ENCODE assay signal across 12 cellular contexts in the genomic region with DNA sequence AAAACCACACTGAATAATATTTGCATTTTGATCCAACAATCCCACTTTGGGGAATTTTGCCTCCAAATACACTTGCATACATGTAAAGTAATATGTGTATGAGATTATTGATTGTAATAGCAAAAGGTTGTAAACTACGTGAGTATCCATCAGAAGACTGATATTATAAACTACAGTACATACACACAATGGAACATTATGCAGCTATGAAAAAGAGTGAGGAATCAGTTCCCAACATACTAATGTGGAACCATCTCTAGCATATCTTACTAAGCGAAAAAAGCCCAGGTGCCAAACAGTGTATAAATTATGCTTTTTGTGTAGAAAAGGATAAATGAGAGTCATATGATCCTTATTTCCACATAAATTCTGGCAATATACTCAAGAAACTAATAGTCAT. TPM values are rescaled to one million over a fixed set of nuclear protein-coding genes. Genes with fewer than 3 reads are reported as not detected.
DNase-seq lines count a peak whose midpoint lies in the region; ATAC-seq, FAIRE-seq and TF ChIP-seq lines count a peak whose summit lies in the region.
"Had no signal": no experiment of that assay in that cellular context is flagged by ENCODE, and none has a peak within 500 bp of the region (broad histone marks: within the 10 kb centered on the region; RNA-seq: fewer than 3 reads in every experiment).

No MANE protein-coding gene starts in this region.

- BruUV-seq in IMR-90 (replicated peaks; lab: Mats Ljungman, UMichigan) (TSS peak; percentile 35), GM12878 (replicated peaks; lab: Mats Ljungman, UMichigan) (no TSS peak)

- no peak overlapping the region for H4K5ac ChIP-seq in IMR-90 (ENCODE audit: low read depth, low read length)

- peak overlapping the region; percentile 2 to 81; a peak in 2 of 4 replicates for H4K8ac ChIP-seq in IMR-90 (ENCODE audit: low read depth in 2 of 2, low read length in 2 of 2)

- dilution Hi-C loops in IMR-90 (cut with HindIII; ENCODE audit: low sequenced_read_pairs, unreplicated experiment), result no loop called here

- H3K18ac ChIP-seq in IMR-90 (ENCODE audit: low read depth, low read length), result no peak overlapping the region

- no peak overlapping the region for H3K4ac ChIP-seq in IMR-90 (ENCODE audit: low read depth, low read length)

- no peak for FAIRE-seq in A549 (lab: Jason Lieb, UNC)
- FAIRE-seq in GM12878 (lab: Jason Lieb, UNC), result no peak
- FAIRE-seq: islet of Langerhans had no signal

- H3K4me2 ChIP-seq in A549 (peak overlapping the region; percentile 80), IMR-90 (ENCODE audit: low read depth, low read length) (no peak overlapping the region; the same call in 1 of the 2 replicates), GM12878 (ENCODE audit: control insufficient read depth, insufficient read depth) (peak overlapping the region; percentile 87), GM23248 (ENCODE audit: unreplicated experiment) (no peak overlapping the region)

- no peak for TF ChIP-seq RAD21 in A549 (conservative IDR thresholded peaks at IDR 0.05 in 1 of 2, IDR thresholded peaks at IDR 0.05 in 1 of 2)
- no peak for TF ChIP-seq RAD21 in IMR-90 (IDR thresholded peaks at IDR 0.05; ENCODE audit: low read length)
- TF ChIP-seq RAD21 in GM12878 (IDR thresholded peaks at IDR 0.05; ENCODE audit: insufficient read depth, low read depth, low read length), result no peak

- peaks cover 7 to 16% of the 10 kb centered on the region in 2 experiments for H3K79me1 ChIP-seq in IMR-90 (ENCODE audit: low read depth in 1 of 2, low read length in 2 of 2)

- no peak overlapping the region for H2AK5ac ChIP-seq in IMR-90 (ENCODE audit: low read depth, low read length)

- H3K27ac ChIP-seq in A549 (no peak overlapping the region; a peak in 2 of 6 replicates), IMR-90 (ENCODE audit: insufficient read depth, low read length) (no peak overlapping the region), GM12878 (ENCODE audit: control insufficient read depth, insufficient read depth) (no peak overlapping the region), GM23248 (no peak overlapping the region)

- H3K36me3 ChIP-seq in IMR-90 (ENCODE audit: control insufficient read depth, insufficient read depth, low read length) (peaks cover 18% of the 10 kb centered on the region), GM12878 (ENCODE audit: control insufficient read depth in 2 of 2, insufficient read depth in 2 of 2, low read length in 1 of 2) (peaks cover 0 to 4% of the 10 kb centered on the region in 2 experiments; a peak in 1 of 4 replicates), GM23248 (ENCODE audit: low read depth) (no peaks in the 10 kb centered on the region)
- H3K36me3 ChIP-seq: ovary had no signal

- H3K9me2 ChIP-seq in GM23248 (ENCODE audit: insufficient read depth), result no peaks in the 10 kb centered on the region

- no peak overlapping the region for H2BK5ac ChIP-seq in IMR-90 (ENCODE audit: low read depth, low read length, poor library complexity, severe bottlenecking)

- H3K9ac ChIP-seq in IMR-90 (ENCODE audit: low read depth, low read length), result no peak overlapping the region
- no peak overlapping the region for H3K9ac ChIP-seq in GM12878 (ENCODE audit: control insufficient read depth, insufficient read depth, low read length)
- no peak overlapping the region for H3K9ac ChIP-seq in GM23248

- 96% methylated on average over 2 of the region's 2 CpGs for WGBS in A549 (ENCODE audit: missing lambda C conversion rate)
- WGBS in IMR-90 (ENCODE audit: extremely low coverage in 2 of 2, insufficient read length in 1 of 2), 2 experiments, result no CpG with 5 or more reads among the region's 2 CpGs
- WGBS in GM12878 (ENCODE audit: insufficient coverage, insufficient replicate concordance, low lambda C conversion rate, missing lambda C conversion rate), result 98% methylated on average over 2 of the region's 2 CpGs
- 96 to 98% methylated on average over 2 of the region's 2 CpGs for WGBS in GM23248 (ENCODE audit: low coverage in 1 of 2, low lambda C conversion rate in 2 of 2, missing lambda C conversion rate in 2 of 2), 2 experiments

- no peak overlapping the region for H4K91ac ChIP-seq in IMR-90 (ENCODE audit: insufficient read depth, low read depth, low read length)

- TF ChIP-seq EP300 in A549 (IDR thresholded peaks at IDR 0.05) (no peak), GM12878 (IDR thresholded peaks at IDR 0.05; ENCODE audit: borderline replicate concordance in 1 of 2, control insufficient read depth in 1 of 2, low read depth in 2 of 2, low read length in 2 of 2) (no peak)

- DNase-seq in A549 (ENCODE audit: low read depth in 1 of 2, low spot score in 1 of 2) (no peak), IMR-90 (no peak), GM12878 (ENCODE audit: low read depth, low spot score) (no peak), memory B cell (ENCODE audit: low spot score in 2 of 2) (no peak), GM23248 (no peak), NCI-H1436 treated with DMSO at 0.1 percent for 48 hours (lab: John Stamatoyannopoulos, UW) (no peak)
- no peak for DNase-seq in stimulated activated CD4-positive, alpha-beta T cell treated with anti-CD3 and anti-CD28 coated beads, Interleukin-4, amount 100 ng/mL, for 4 hours
- DNase-seq: Kasumi-1, NCI-H2171 treated with DMSO at 0.1 percent for 48 hours had no signal

- ATAC-seq in A549 (no peak), IMR-90 (ENCODE audit: low read depth) (no peak), GM12878 (no peak), memory B cell (ENCODE audit: low read depth) (no peak), HG02798 (IDR thresholded peaks at IDR 0.05; ENCODE audit: poor library complexity, unreplicated experiment) (no peak)

- no peak overlapping the region for H3K23ac ChIP-seq in IMR-90 (ENCODE audit: low read depth, low read length)

- no peak overlapping the region for H2BK20ac ChIP-seq in IMR-90 (ENCODE audit: low read depth, low read length)

- SMC1A ChIA-PET in GM12878 (lab: Charles Lee; ENCODE audit: uncharacterized antibody, unreplicated experiment), result interaction anchor here (1.7 kb wide), 1 partner anchor 12 kb away, joined by 4 read pairs; no protein-coding TSS in a partner anchor

- in situ Hi-C loops in IMR-90 (cut with MboI; ENCODE audit: low sequenced_read_pairs) (no loop called here), GM12878 (cut with MboI) (no loop called here), GM23248 (cut with MboI) (no loop called here)

- H2AFZ ChIP-seq in IMR-90 (replicated peaks; ENCODE audit: low read length, poor library complexity) (no peak overlapping the region), GM12878 (ENCODE audit: control insufficient read depth, low read depth, low read length) (no peak overlapping the region), GM23248 (no peak overlapping the region)

- no peak overlapping the region for H2AK9ac ChIP-seq in IMR-90 (replicated peaks; ENCODE audit: low read depth, low read length, poor library complexity)

- peaks cover 7% of the 10 kb centered on the region for H3K36me3 Mint-ChIP-seq in memory B cell

- no peaks in the 10 kb centered on the region; the same call in 1 of the 2 replicates for H3K9me1 ChIP-seq in IMR-90 (ENCODE audit: insufficient read depth, low read length)

- H3K4me1 Mint-ChIP-seq in memory B cell, result peaks cover 8% of the 10 kb centered on the region

- H3K27ac Mint-ChIP-seq in memory B cell, result no peak overlapping the region

- intact Hi-C loops in IMR-90 (cut with micrococcal nuclease), result no loop called here
- intact Hi-C loops in GM12878 (cut with micrococcal nuclease; ENCODE audit: unreplicated experiment), result loop anchor here (2.0 kb wide), 1 partner anchor 31 kb away; no protein-coding TSS in a partner anchor

- TF ChIP-seq CTCF in A549 (IDR thresholded peaks at IDR 0.05) (no peak), IMR-90 (conservative IDR thresholded peaks at IDR 0.05; ENCODE audit: low read depth, low read length) (no peak), GM12878 (IDR thresholded peaks at IDR 0.05 in 2 of 3, conservative IDR thresholded peaks at IDR 0.05 in 1 of 3; ENCODE audit: control insufficient read depth in 2 of 3, extremely low read depth in 1 of 3, insufficient read depth in 1 of 3, low read depth in 3 of 3, low read length in 3 of 3) (no peak)

- peak overlapping the region; percentile 55 for H3K4me3 Mint-ChIP-seq in memory B cell

- H2BK120ac ChIP-seq in IMR-90 (ENCODE audit: low read depth, low read length), result no peak overlapping the region

- CTCF ChIA-PET in A549 (lab: Yijun Ruan, JAX) (interaction anchor here (1.4 kb wide), 2 partner anchors 16 to 514 kb away, joined by 3 to 4 read pairs; a partner anchor contains a TSS), IMR-90 (lab: Yijun Ruan, JAX) (no interaction called here), GM12878 (lab: Yijun Ruan, JAX) (interaction anchor here (1.1 to 3.4 kb wide), 2 partner anchors 32 to 439 kb away, joined by 3 to 10 read pairs; no protein-coding TSS in a partner anchor)

- H2BK15ac ChIP-seq in IMR-90 (ENCODE audit: low read depth, low read length), result no peak overlapping the region

- TF ChIP-seq POLR2A in A549 (IDR thresholded peaks at IDR 0.05; ENCODE audit: low read length) (no peak), IMR-90 (IDR thresholded peaks at IDR 0.05; ENCODE audit: low read depth, low read length) (no peak), GM12878 (IDR thresholded peaks at IDR 0.05; ENCODE audit: low read depth, low read length) (no peak)

- no peak overlapping the region for H3K4me3 ChIP-seq in A549
- H3K4me3 ChIP-seq in IMR-90 (ENCODE audit: insufficient read depth, low read depth, low read length), result no peak overlapping the region
- H3K4me3 ChIP-seq in GM12878, result 0 out of 2 replicates have a peak overlapping the region, but pooled peaks have one; percentile 63
- no peak overlapping the region; the same call in 1 of the 2 replicates for H3K4me3 ChIP-seq in GM23248

- H3K9me3 Mint-ChIP-seq in memory B cell, result no peaks in the 10 kb centered on the region

- H3K27me3 Mint-ChIP-seq in memory B cell, result no peaks in the 10 kb centered on the region

- H3K27me3 ChIP-seq in IMR-90 (ENCODE audit: control insufficient read depth, insufficient read depth, low read length) (no peaks in the 10 kb centered on the region), GM12878 (replicated peaks in 1 of 2; ENCODE audit: control insufficient read depth in 2 of 2, insufficient read depth in 2 of 2, low read length in 1 of 2) (no peaks in the 10 kb centered on the region), GM23248 (replicated peaks; ENCODE audit: insufficient read depth) (no peaks in the 10 kb centered on the region)
- H3K27me3 ChIP-seq: ovary had no signal

- H3K9me3 ChIP-seq in A549, result no peaks in the 10 kb centered on the region
- no peaks in the 10 kb centered on the region for H3K9me3 ChIP-seq in IMR-90 (ENCODE audit: control insufficient read depth, insufficient read depth, low read length)
- no peaks in the 10 kb centered on the region for H3K9me3 ChIP-seq in GM12878 (replicated peaks; ENCODE audit: control insufficient read depth, insufficient read depth, low read length)
- H3K9me3 ChIP-seq in GM23248 (ENCODE audit: low read depth), result no peaks in the 10 kb centered on the region
- H3K9me3 ChIP-seq: ovary had no signal

- H3K4me1 ChIP-seq in A549 (no peaks in the 10 kb centered on the region), IMR-90 (ENCODE audit: control insufficient read depth, insufficient read depth, low read length) (no peaks in the 10 kb centered on the region), GM12878 (ENCODE audit: control insufficient read depth, insufficient read depth, low read length) (no peaks in the 10 kb centered on the region), GM23248 (ENCODE audit: insufficient read depth) (peaks cover 4% of the 10 kb centered on the region; the same call in 1 of the 2 replicates)

- POLR2A ChIA-PET in A549 (lab: Yijun Ruan, JAX) (interaction anchor here (0.6 kb wide), 1 partner anchor 311 kb away, joined by 3 read pairs; no protein-coding TSS in a partner anchor), IMR-90 (lab: Charles Lee; ENCODE audit: unreplicated experiment) (no interaction called here), GM12878 (lab: Charles Lee) (interaction anchor here (1.0 to 1.7 kb wide), 3 partner anchors 11 to 80 kb away, joined by 3 to 4 read pairs (median 3); a partner anchor contains a TSS)

- H3K14ac ChIP-seq in IMR-90 (replicated peaks; ENCODE audit: low read depth, low read length), result 0 out of 2 replicates have a peak overlapping the region, but pooled peaks have one; percentile 19

- no peaks in the 10 kb centered on the region for H4K20me1 ChIP-seq in IMR-90 (ENCODE audit: insufficient read depth, low read length)
- no peaks in the 10 kb centered on the region for H4K20me1 ChIP-seq in GM12878 (ENCODE audit: control insufficient read depth, insufficient read depth)
- H4K20me1 ChIP-seq in GM23248 (ENCODE audit: insufficient read depth), result no peaks in the 10 kb centered on the region

- RAD21 ChIA-PET in GM12878 (lab: Charles Lee; ENCODE audit: unreplicated experiment), result interaction anchor here (1.3 kb wide), 1 partner anchor 11 kb away, joined by 9 read pairs; no protein-coding TSS in a partner anchor

- H3K79me2 ChIP-seq in GM12878 (ENCODE audit: control insufficient read depth, insufficient read depth, low read length) (peaks cover 3% of the 10 kb centered on the region; the same call in 1 of the 2 replicates), GM23248 (ENCODE audit: insufficient read depth) (peaks cover 9% of the 10 kb centered on the region; the same call in 1 of the 2 replicates)

- no peak overlapping the region for H3K56ac ChIP-seq in IMR-90 (ENCODE audit: extremely low read depth, insufficient read depth, low read length)

- no peaks in the 10 kb centered on the region for H3F3A ChIP-seq in GM23248 (ENCODE audit: insufficient read depth)

RNA-seq across cellular contexts. Expression of a gene that starts 16.0 kb away (rescaled TPM):
- polyA plus RNA-seq in A549 (2011; rRNA removed) (32.5 and 47.8 TPM in 2 replicates), A549 (2017; fragmentation: RNase III; extraction: RNeasy Plus Mini Kit Qiagen cat#74134 plus additional on column Dnase treatment) (41.8 to 44.5 TPM (median 43.6 TPM) in 3 replicates), IMR-90 (2012; rRNA removed) (15.8 and 21.9 TPM in 2 replicates), GM12878 (2011; rRNA removed) (9.8 and 18.8 TPM in 2 replicates), GM12878 (2014; fragmentation: Illumina TruSeq; extraction: Trizol) (15.6 and 19.1 TPM in 2 replicates), GM12878 (2014; fragmentation: Nextera tagmentation; extraction: Ambion mirVana) (10 to 100 TPM; 25.0 TPM), GM12878 (2014; rRNA removed) (10.2 and 10.8 TPM in 2 replicates), GM12878 (2016; fragmentation: Nextera tagmentation; extraction: Ambion mirVana) (10 to 100 TPM; 15.5 to 16.3 TPM), GM23248 (2016; fragmentation: Nextera tagmentation; extraction: Ambion mirVana) (14.2 and 17.9 TPM in 2 replicates)
- polyA plus RNA-seq in A549 (2012; cell fraction: cytosol; rRNA removed), result 14.8 and 18.7 TPM in 2 replicates
- polyA plus RNA-seq in A549 (2012; cell fraction: nucleus; rRNA removed), result 2.4 and 4.4 TPM in 2 replicates
- polyA minus RNA-seq in A549 (2011; rRNA and poly(A)+ RNA removed), result 6.8 and 7.5 TPM in 2 replicates
- total RNA-seq in IMR-90 (2012; rRNA removed) (8.4 and 10.3 TPM in 2 replicates), GM12878 (2014; rRNA removed) (3.8 and 6.1 TPM in 2 replicates), GM12878 (2014; rRNA removed; fragmentation: Illumina TruSeq; extraction: Trizol) (14.9 and 16.1 TPM in 2 replicates), GM12878 (2021) (4.7 and 5.6 TPM in 2 replicates)
- polyA plus RNA-seq in IMR-90 (2012; cell fraction: cytosol; rRNA removed), result 6.4 and 7.5 TPM in 2 replicates
- polyA plus RNA-seq in IMR-90 (2012; cell fraction: nucleus; rRNA removed; ENCODE audit: low replicate concordance), result 1.9 and 4.9 TPM in 2 replicates
- 1.9 and 3.1 TPM in 2 replicates for total RNA-seq in GM12878 (2013; cell fraction: nucleolus; rRNA removed)
- polyA plus RNA-seq in GM12878 (2011; ENCODE audit: low read depth), result 16.0 TPM
- 5.4 and 6.1 TPM in 2 replicates for polyA plus RNA-seq in GM12878 (2011; cell fraction: cytosol; rRNA removed)
- polyA plus RNA-seq in GM12878 (2011; cell fraction: nucleus; rRNA removed), result 3.8 and 4.1 TPM in 2 replicates
- polyA plus RNA-seq in GM12878 (2012), result 9.2 and 14.0 TPM in 2 replicates
- polyA minus RNA-seq in GM12878 (2011; rRNA and poly(A)+ RNA removed), result 1.0 and 1.5 TPM in 2 replicates
- polyA minus RNA-seq in GM12878 (2011; cell fraction: cytosol; rRNA and poly(A)+ RNA removed), result 3.6 TPM in 1 of 2 replicates, not detected in the other
- 1.1 TPM in 1 of 2 replicates, not detected in the other for polyA minus RNA-seq in GM12878 (2011; cell fraction: nucleus; rRNA and poly(A)+ RNA removed)
- 2.8 and 7.7 TPM in 2 replicates for total RNA-seq in GM23248 (2014; rRNA removed; shearing (Covaris generic))

Comparison
In these comparisons a context has a peak if more than half of its experiments do, and no peak if none do; other contexts are left out.
1. H3K4me2 ChIP-seq: peak in A549 (single experiment) and GM12878 (single experiment); none in IMR-90 (single experiment) and GM23248 (single experiment).